Comparison of ENCODE assay signal across 1 cellular context in the genomic region with DNA sequence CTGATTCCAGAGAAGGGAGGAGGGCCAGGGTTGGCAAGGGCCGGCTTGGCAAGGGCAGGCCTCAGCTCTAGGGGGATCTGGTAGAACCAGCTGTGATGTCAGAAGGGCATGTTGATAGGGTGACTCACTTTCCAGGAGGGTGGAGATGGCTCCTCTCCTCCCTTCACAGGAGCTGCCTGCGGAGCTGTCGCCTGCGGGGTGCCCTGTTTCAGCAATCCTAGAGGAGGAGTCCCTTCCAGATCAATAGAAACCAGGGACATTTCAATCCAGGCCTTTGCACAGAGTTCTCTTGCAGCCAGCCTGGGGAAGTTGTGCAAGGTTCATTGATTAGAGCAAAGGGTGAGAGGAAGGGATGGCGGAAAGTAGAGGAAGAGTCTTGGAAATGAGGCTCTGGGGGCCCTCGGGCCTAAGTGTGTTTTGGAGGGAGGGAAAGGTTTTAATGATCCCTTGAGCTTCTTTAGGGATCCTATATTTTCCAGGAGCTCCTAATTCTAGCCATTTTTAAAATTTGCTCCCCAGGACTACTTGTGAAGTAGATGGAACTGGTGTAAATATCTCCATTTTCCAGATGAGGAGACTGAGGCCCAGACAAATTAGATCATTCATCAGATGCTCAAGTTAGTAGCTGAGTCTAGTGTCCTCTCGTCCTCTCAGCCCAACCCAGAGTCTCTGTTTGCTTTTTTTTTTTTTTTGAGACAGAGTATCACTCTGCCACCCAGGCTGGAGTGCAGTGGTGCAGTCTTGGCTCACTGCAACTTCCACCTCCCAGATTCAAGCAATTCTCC.
TF ChIP-seq lines count a peak whose summit lies in the region.

No MANE protein-coding gene starts in this region.

TF ChIP-seq in HepG2, 621 proteins besides CTCF, POLR2A, EP300 and RAD21 (continues in another document):
- TF ChIP-seq, protein P1, sequence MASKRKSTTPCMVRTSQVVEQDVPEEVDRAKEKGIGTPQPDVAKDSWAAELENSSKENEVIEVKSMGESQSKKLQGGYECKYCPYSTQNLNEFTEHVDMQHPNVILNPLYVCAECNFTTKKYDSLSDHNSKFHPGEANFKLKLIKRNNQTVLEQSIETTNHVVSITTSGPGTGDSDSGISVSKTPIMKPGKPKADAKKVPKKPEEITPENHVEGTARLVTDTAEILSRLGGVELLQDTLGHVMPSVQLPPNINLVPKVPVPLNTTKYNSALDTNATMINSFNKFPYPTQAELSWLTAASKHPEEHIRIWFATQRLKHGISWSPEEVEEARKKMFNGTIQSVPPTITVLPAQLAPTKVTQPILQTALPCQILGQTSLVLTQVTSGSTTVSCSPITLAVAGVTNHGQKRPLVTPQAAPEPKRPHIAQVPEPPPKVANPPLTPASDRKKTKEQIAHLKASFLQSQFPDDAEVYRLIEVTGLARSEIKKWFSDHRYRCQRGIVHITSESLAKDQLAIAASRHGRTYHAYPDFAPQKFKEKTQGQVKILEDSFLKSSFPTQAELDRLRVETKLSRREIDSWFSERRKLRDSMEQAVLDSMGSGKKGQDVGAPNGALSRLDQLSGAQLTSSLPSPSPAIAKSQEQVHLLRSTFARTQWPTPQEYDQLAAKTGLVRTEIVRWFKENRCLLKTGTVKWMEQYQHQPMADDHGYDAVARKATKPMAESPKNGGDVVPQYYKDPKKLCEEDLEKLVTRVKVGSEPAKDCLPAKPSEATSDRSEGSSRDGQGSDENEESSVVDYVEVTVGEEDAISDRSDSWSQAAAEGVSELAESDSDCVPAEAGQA (IDR thresholded peaks at IDR 0.05; ENCODE audit: low read depth) = no peak
- TF ChIP-seq, protein P1 (CRISPR knock-in tag; IDR thresholded peaks at IDR 0.05; ENCODE audit: borderline replicate concordance) = no peak
- TF ChIP-seq KDM1A (CRISPR knock-in tag; IDR thresholded peaks at IDR 0.05) (no peak), ZNF30 (CRISPR knock-in tag; IDR thresholded peaks at IDR 0.05) (no peak), SPEN (CRISPR knock-in tag; IDR thresholded peaks at IDR 0.05; ENCODE audit: low read depth) (no peak), NFRKB (IDR thresholded peaks at IDR 0.05) (no peak), ZNF296 (CRISPR knock-in tag; conservative IDR thresholded peaks at IDR 0.05) (no peak), ZNF607 (CRISPR knock-in tag; IDR thresholded peaks at IDR 0.05; ENCODE audit: borderline replicate concordance) (0 out of 2 replicates have a peak, but pooled peaks have one; percentile 48), KLF15 (CRISPR knock-in tag; IDR thresholded peaks at IDR 0.05; ENCODE audit: borderline replicate concordance) (no peak), ZNF205 (CRISPR knock-in tag; IDR thresholded peaks at IDR 0.05) (peak; percentile 75; the same call in 1 of the 2 replicates), ZNF614 (CRISPR knock-in tag; IDR thresholded peaks at IDR 0.05; ENCODE audit: borderline replicate concordance) (no peak), MIER3 (CRISPR knock-in tag; IDR thresholded peaks at IDR 0.05; ENCODE audit: borderline replicate concordance) (peak; percentile 23; the same call in 1 of the 2 replicates), ZNF230 (CRISPR knock-in tag; IDR thresholded peaks at IDR 0.05) (no peak), ARHGAP35 (CRISPR knock-in tag; IDR thresholded peaks at IDR 0.05; ENCODE audit: borderline replicate concordance) (no peak), ARID2 (CRISPR knock-in tag; IDR thresholded peaks at IDR 0.05; ENCODE audit: borderline replicate concordance) (no peak), ZNF777 (CRISPR knock-in tag; IDR thresholded peaks at IDR 0.05) (no peak), ZFAT (CRISPR knock-in tag; conservative IDR thresholded peaks at IDR 0.05) (no peak), CREM (IDR thresholded peaks at IDR 0.05) (peak; percentile 18; the same call in 1 of the 2 replicates), CREM (CRISPR knock-in tag; IDR thresholded peaks at IDR 0.05) (no peak), JUNB (CRISPR knock-in tag; IDR thresholded peaks at IDR 0.05; ENCODE audit: borderline replicate concordance) (peak; percentile 71), ZNF292 (CRISPR knock-in tag; IDR thresholded peaks at IDR 0.05; ENCODE audit: borderline replicate concordance, low read depth) (peak; percentile 95), ZNF550 (CRISPR knock-in tag; IDR thresholded peaks at IDR 0.05; ENCODE audit: borderline replicate concordance) (no peak), HIVEP1 (CRISPR knock-in tag; IDR thresholded peaks at IDR 0.05) (0 out of 2 replicates have a peak, but pooled peaks have one; percentile 55), GFI1 (CRISPR knock-in tag; IDR thresholded peaks at IDR 0.05; ENCODE audit: borderline replicate concordance) (peak; percentile 64; the same call in 1 of the 2 replicates), ZNF24 (IDR thresholded peaks at IDR 0.05) (0 out of 2 replicates have a peak, but pooled peaks have one; percentile 8), ZNF260 (CRISPR knock-in tag; IDR thresholded peaks at IDR 0.05; ENCODE audit: borderline replicate concordance, low read depth) (no peak), KLF12 (CRISPR knock-in tag; IDR thresholded peaks at IDR 0.05; ENCODE audit: borderline replicate concordance) (no peak), REXO4 (CRISPR knock-in tag; IDR thresholded peaks at IDR 0.05; ENCODE audit: borderline replicate concordance) (no peak)
- TF ChIP-seq, protein P2, sequence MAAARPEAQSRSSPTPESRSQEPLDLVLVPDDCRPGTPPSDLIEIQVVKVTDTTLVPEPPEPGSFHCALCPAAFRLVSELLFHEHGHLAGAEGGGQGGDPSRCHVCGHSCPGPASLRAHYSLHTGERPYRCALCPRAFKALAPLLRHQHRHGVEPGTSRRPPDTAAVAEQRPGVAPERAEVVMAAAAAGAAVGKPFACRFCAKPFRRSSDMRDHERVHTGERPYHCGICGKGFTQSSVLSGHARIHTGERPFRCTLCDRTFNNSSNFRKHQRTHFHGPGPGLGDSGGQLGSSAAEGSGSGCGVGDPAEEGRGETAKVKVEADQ (CRISPR knock-in tag; IDR thresholded peaks at IDR 0.05; ENCODE audit: borderline replicate concordance) = no peak
- TF ChIP-seq, protein P3, sequence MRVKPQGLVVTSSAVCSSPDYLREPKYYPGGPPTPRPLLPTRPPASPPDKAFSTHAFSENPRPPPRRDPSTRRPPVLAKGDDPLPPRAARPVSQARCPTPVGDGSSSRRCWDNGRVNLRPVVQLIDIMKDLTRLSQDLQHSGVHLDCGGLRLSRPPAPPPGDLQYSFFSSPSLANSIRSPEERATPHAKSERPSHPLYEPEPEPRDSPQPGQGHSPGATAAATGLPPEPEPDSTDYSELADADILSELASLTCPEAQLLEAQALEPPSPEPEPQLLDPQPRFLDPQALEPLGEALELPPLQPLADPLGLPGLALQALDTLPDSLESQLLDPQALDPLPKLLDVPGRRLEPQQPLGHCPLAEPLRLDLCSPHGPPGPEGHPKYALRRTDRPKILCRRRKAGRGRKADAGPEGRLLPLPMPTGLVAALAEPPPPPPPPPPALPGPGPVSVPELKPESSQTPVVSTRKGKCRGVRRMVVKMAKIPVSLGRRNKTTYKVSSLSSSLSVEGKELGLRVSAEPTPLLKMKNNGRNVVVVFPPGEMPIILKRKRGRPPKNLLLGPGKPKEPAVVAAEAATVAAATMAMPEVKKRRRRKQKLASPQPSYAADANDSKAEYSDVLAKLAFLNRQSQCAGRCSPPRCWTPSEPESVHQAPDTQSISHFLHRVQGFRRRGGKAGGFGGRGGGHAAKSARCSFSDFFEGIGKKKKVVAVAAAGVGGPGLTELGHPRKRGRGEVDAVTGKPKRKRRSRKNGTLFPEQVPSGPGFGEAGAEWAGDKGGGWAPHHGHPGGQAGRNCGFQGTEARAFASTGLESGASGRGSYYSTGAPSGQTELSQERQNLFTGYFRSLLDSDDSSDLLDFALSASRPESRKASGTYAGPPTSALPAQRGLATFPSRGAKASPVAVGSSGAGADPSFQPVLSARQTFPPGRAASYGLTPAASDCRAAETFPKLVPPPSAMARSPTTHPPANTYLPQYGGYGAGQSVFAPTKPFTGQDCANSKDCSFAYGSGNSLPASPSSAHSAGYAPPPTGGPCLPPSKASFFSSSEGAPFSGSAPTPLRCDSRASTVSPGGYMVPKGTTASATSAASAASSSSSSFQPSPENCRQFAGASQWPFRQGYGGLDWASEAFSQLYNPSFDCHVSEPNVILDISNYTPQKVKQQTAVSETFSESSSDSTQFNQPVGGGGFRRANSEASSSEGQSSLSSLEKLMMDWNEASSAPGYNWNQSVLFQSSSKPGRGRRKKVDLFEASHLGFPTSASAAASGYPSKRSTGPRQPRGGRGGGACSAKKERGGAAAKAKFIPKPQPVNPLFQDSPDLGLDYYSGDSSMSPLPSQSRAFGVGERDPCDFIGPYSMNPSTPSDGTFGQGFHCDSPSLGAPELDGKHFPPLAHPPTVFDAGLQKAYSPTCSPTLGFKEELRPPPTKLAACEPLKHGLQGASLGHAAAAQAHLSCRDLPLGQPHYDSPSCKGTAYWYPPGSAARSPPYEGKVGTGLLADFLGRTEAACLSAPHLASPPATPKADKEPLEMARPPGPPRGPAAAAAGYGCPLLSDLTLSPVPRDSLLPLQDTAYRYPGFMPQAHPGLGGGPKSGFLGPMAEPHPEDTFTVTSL (CRISPR knock-in tag; IDR thresholded peaks at IDR 0.05; ENCODE audit: borderline replicate concordance) = peak; percentile 83; the same call in 1 of the 2 replicates
- TF ChIP-seq, protein P4, sequence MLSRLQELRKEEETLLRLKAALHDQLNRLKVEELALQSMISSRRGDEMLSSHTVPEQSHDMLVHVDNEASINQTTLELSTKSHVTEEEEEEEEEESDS (CRISPR knock-in tag; IDR thresholded peaks at IDR 0.05; ENCODE audit: borderline replicate concordance) = no peak
- TF ChIP-seq, protein P5, sequence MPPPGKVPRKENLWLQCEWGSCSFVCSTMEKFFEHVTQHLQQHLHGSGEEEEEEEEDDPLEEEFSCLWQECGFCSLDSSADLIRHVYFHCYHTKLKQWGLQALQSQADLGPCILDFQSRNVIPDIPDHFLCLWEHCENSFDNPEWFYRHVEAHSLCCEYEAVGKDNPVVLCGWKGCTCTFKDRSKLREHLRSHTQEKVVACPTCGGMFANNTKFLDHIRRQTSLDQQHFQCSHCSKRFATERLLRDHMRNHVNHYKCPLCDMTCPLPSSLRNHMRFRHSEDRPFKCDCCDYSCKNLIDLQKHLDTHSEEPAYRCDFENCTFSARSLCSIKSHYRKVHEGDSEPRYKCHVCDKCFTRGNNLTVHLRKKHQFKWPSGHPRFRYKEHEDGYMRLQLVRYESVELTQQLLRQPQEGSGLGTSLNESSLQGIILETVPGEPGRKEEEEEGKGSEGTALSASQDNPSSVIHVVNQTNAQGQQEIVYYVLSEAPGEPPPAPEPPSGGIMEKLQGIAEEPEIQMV (CRISPR knock-in tag; IDR thresholded peaks at IDR 0.05; ENCODE audit: low read depth) = no peak
